In the genomic region with DNA sequence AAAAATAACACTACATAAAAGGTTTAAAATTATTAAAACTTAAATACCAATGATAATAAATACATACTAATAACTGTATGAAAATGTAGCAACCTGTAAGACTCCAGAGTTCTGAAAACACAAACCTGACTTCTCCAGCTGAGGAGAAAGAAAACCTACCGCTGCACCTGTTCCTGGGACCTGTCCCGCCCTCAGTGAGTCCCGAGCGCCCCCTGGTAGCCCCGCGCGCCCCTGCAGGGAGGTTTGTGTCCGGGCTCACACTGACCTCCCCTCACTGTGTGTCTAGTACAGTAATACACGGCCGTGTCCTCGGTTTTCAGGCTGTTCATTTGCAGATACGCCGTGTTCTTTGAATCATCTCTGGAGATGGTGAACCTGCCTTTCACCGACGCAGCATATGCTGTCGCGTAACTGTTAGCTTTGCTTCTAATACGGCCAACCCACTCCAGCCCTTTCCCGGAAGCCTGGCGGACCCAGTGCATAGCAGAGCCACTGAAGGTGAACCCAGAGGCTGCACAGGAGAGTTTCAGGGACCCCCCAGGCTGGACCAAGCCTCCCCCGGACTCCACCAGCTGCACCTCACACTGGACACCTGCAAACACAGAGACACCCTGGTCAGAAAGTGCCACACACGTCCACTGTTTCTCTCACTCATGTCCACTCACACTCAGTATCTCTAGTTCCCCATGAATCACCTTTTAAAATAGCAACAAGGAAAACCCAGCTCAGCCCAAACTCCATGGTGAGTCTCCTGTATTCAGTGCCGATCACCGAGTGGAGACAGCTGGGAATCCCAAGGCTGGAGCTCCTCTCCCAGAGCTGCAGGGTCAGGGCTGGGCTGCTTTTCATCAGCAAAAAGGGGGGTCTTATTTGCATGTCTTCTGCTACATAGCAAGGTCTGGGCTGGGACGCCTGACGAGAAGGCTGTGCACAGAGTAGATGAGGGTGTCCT, we compare ENCODE assay signal across 1 cellular context.
TF ChIP-seq lines count a peak whose summit lies in the region.

No MANE protein-coding gene starts in this region.

TF ChIP-seq in HepG2, 621 proteins besides CTCF, POLR2A, EP300 and RAD21 (continued from another document):
- TF ChIP-seq, protein P1, sequence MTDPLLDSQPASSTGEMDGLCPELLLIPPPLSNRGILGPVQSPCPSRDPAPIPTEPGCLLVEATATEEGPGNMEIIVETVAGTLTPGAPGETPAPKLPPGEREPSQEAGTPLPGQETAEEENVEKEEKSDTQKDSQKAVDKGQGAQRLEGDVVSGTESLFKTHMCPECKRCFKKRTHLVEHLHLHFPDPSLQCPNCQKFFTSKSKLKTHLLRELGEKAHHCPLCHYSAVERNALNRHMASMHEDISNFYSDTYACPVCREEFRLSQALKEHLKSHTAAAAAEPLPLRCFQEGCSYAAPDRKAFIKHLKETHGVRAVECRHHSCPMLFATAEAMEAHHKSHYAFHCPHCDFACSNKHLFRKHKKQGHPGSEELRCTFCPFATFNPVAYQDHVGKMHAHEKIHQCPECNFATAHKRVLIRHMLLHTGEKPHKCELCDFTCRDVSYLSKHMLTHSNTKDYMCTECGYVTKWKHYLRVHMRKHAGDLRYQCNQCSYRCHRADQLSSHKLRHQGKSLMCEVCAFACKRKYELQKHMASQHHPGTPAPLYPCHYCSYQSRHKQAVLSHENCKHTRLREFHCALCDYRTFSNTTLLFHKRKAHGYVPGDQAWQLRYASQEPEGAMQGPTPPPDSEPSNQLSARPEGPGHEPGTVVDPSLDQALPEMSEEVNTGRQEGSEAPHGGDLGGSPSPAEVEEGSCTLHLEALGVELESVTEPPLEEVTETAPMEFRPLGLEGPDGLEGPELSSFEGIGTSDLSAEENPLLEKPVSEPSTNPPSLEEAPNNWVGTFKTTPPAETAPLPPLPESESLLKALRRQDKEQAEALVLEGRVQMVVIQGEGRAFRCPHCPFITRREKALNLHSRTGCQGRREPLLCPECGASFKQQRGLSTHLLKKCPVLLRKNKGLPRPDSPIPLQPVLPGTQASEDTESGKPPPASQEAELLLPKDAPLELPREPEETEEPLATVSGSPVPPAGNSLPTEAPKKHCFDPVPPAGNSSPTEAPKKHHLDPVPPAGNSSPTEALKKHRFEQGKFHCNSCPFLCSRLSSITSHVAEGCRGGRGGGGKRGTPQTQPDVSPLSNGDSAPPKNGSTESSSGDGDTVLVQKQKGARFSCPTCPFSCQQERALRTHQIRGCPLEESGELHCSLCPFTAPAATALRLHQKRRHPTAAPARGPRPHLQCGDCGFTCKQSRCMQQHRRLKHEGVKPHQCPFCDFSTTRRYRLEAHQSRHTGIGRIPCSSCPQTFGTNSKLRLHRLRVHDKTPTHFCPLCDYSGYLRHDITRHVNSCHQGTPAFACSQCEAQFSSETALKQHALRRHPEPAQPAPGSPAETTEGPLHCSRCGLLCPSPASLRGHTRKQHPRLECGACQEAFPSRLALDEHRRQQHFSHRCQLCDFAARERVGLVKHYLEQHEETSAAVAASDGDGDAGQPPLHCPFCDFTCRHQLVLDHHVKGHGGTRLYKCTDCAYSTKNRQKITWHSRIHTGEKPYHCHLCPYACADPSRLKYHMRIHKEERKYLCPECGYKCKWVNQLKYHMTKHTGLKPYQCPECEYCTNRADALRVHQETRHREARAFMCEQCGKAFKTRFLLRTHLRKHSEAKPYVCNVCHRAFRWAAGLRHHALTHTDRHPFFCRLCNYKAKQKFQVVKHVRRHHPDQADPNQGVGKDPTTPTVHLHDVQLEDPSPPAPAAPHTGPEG (CRISPR knock-in tag; IDR thresholded peaks at IDR 0.05) = no peak
- TF ChIP-seq ZFX (CRISPR knock-in tag; IDR thresholded peaks at IDR 0.05; ENCODE audit: low read depth) = 0 out of 2 replicates have a peak, but pooled peaks have one; percentile 15
- no peak for TF ChIP-seq PCBP1 (IDR thresholded peaks at IDR 0.05; ENCODE audit: borderline replicate concordance, low read depth, low read length)
- TF ChIP-seq CEBPG (CRISPR knock-in tag; IDR thresholded peaks at IDR 0.05) = no peak
- no peak for TF ChIP-seq ZNF781 (CRISPR knock-in tag; IDR thresholded peaks at IDR 0.05; ENCODE audit: borderline replicate concordance, not compliant biosample characterization)
- TF ChIP-seq, protein P2, sequence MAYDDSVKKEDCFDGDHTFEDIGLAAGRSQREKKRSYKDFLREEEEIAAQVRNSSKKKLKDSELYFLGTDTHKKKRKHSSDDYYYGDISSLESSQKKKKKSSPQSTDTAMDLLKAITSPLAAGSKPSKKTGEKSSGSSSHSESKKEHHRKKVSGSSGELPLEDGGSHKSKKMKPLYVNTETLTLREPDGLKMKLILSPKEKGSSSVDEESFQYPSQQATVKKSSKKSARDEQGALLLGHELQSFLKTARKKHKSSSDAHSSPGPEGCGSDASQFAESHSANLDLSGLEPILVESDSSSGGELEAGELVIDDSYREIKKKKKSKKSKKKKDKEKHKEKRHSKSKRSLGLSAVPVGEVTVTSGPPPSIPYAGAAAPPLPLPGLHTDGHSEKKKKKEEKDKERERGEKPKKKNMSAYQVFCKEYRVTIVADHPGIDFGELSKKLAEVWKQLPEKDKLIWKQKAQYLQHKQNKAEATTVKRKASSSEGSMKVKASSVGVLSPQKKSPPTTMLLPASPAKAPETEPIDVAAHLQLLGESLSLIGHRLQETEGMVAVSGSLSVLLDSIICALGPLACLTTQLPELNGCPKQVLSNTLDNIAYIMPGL (CRISPR knock-in tag; IDR thresholded peaks at IDR 0.05; ENCODE audit: borderline replicate concordance in 1 of 2, low read depth in 1 of 2) = peak; percentile 36 to 58; a peak in 3 of 4 replicates
